36 cellular contexts compared by ENCODE assay signal in genomic region chr17:76881966-76882365, GRCh38. TPM values are rescaled to one million over a fixed set of nuclear protein-coding genes. Genes with fewer than 3 reads are reported as not detected.
"Had no signal": no experiment of that assay in that cellular context is flagged by ENCODE, and none has a peak within 500 bp of the region (broad histone marks: within the 10 kb centered on the region; RNA-seq: fewer than 3 reads in every experiment).

No MANE protein-coding gene starts in this region.

- H3K9me3 Mint-ChIP-seq: activated B cell treated with CpG ODN at 0.5 μM for 24 hours; activated CD4-positive, alpha-beta memory T cell treated with anti-CD3 and anti-CD28 coated beads, Interleukin-2, amount 10 ng/mL, durations not matched to agents 7 days and 5 days; activated CD4-positive, alpha-beta T cell treated with anti-CD3 and anti-CD28 coated beads, Interleukin-2, amount 10 ng/mL, durations not matched to agents 7 days and 5 days; activated naive CD4-positive, alpha-beta T cell treated with anti-CD3 and anti-CD28 coated beads, Interleukin-2, amount 10 ng/mL, durations not matched to agents 7 days and 5 days; activated naive CD4-positive, alpha-beta T cell treated with anti-CD3 and anti-CD28 coated beads, Interleukin-2, amount 50 U/mL, for 24 hours; activated naive CD8-positive, alpha-beta T cell treated with anti-CD3 and anti-CD28 coated beads, Interleukin-2, amount 10 ng/mL, durations not matched to agents 7 days and 5 days; activated naive CD8-positive, alpha-beta T cell treated with anti-CD3 and anti-CD28 coated beads, Interleukin-2, amount 50 U/mL, for 24 hours; activated T-cell treated with anti-CD3 and anti-CD28 coated beads, Interleukin-2, amount 50 U/mL, for 24 hours; activated T-helper 2 cell treated with anti-CD3 and anti-CD28 coated beads, Interferon-gamma antibody, Interleukin-2, Interleukin-4, amounts not matched to agents 10 μg/mL and 5 μg/mL and 100 μg/mL, durations not matched to agents 14 hours and 24 hours and 36 hours; brain; central memory CD8-positive, alpha-beta T cell; T-helper 1 cell treated with Interleukin-12 subunit alpha and Interleukin-12 subunit beta and Interleukin-4 antibody, amounts not matched to agents 30 μg/mL and 1 μg/mL, for 36 hours; T-helper 2 cell treated with Interferon-gamma antibody and Interleukin-4, amounts not matched to agents 5 μg/mL and 100 μg/mL, for 36 hours had no signal

- H3K4me3 ChIP-seq: ascending aorta, cardiac muscle cell had no signal

- H3K27me3 ChIP-seq: ascending aorta had no signal

- H3K9me3 ChIP-seq: ascending aorta had no signal

- H3K27ac ChIP-seq: ascending aorta, cardiac muscle cell, VCaP had no signal

- H3K36me3 Mint-ChIP-seq: activated CD8-positive, alpha-beta memory T cell treated with anti-CD3 and anti-CD28 coated beads, Interleukin-2, amount 10 ng/mL, durations not matched to agents 7 days and 5 days; activated naive CD4-positive, alpha-beta T cell treated with anti-CD3 and anti-CD28 coated beads, Interleukin-2, amount 10 ng/mL, durations not matched to agents 7 days and 5 days; activated naive CD4-positive, alpha-beta T cell treated with anti-CD3 and anti-CD28 coated beads, Interleukin-2, amount 50 U/mL, for 24 hours; activated naive CD8-positive, alpha-beta T cell; activated naive CD8-positive, alpha-beta T cell treated with anti-CD3 and anti-CD28 coated beads, Interleukin-2, amount 10 ng/mL, durations not matched to agents 7 days and 5 days had no signal

- H3K4me1 ChIP-seq: ascending aorta had no signal

- H3K27ac Mint-ChIP-seq: activated B cell treated with CpG ODN at 0.5 μM for 24 hours; activated CD4-positive, alpha-beta memory T cell treated with anti-CD3 and anti-CD28 coated beads, Interleukin-2, amount 10 ng/mL, durations not matched to agents 7 days and 5 days; activated CD4-positive, alpha-beta T cell treated with anti-CD3 and anti-CD28 coated beads, Interleukin-2, amount 10 ng/mL, durations not matched to agents 7 days and 5 days; activated CD8-positive, alpha-beta memory T cell treated with anti-CD3 and anti-CD28 coated beads, Interleukin-2, amount 10 ng/mL, durations not matched to agents 7 days and 5 days; activated CD8-positive, alpha-beta T cell treated with anti-CD3 and anti-CD28 coated beads, Interleukin-2, amount 10 ng/mL, durations not matched to agents 7 days and 5 days; activated naive CD4-positive, alpha-beta T cell treated with anti-CD3 and anti-CD28 coated beads, Interleukin-2, amount 10 ng/mL, durations not matched to agents 7 days and 5 days; activated naive CD4-positive, alpha-beta T cell treated with anti-CD3 and anti-CD28 coated beads, Interleukin-2, amount 50 U/mL, for 24 hours; activated naive CD8-positive, alpha-beta T cell; activated naive CD8-positive, alpha-beta T cell treated with anti-CD3 and anti-CD28 coated beads, Interleukin-2, amount 10 ng/mL, durations not matched to agents 7 days and 5 days; activated naive CD8-positive, alpha-beta T cell treated with anti-CD3 and anti-CD28 coated beads, Interleukin-2, amount 50 U/mL, for 24 hours; activated T-cell treated with anti-CD3 and anti-CD28 coated beads, Interleukin-2, amount 50 U/mL, for 24 hours; activated T-helper 2 cell treated with anti-CD3 and anti-CD28 coated beads, Interferon-gamma antibody, Interleukin-2, Interleukin-4, amounts not matched to agents 10 μg/mL and 5 μg/mL and 100 μg/mL, durations not matched to agents 14 hours and 24 hours and 36 hours; T-helper 1 cell treated with Interleukin-12 subunit alpha and Interleukin-12 subunit beta and Interleukin-4 antibody, amounts not matched to agents 30 μg/mL and 1 μg/mL, for 36 hours; T-helper 2 cell treated with Interferon-gamma antibody and Interleukin-4, amounts not matched to agents 5 μg/mL and 100 μg/mL, for 36 hours had no signal

- H3K4me3 Mint-ChIP-seq: activated B cell treated with CpG ODN at 0.5 μM for 24 hours; activated CD4-positive, alpha-beta memory T cell treated with anti-CD3 and anti-CD28 coated beads, Interleukin-2, amount 10 ng/mL, durations not matched to agents 7 days and 5 days; activated CD4-positive, alpha-beta T cell treated with anti-CD3 and anti-CD28 coated beads, Interleukin-2, amount 10 ng/mL, durations not matched to agents 7 days and 5 days; activated CD8-positive, alpha-beta memory T cell treated with anti-CD3 and anti-CD28 coated beads, Interleukin-2, amount 10 ng/mL, durations not matched to agents 7 days and 5 days; activated CD8-positive, alpha-beta T cell treated with anti-CD3 and anti-CD28 coated beads, Interleukin-2, amount 10 ng/mL, durations not matched to agents 7 days and 5 days; activated naive CD4-positive, alpha-beta T cell treated with anti-CD3 and anti-CD28 coated beads, Interleukin-2, amount 10 ng/mL, durations not matched to agents 7 days and 5 days; activated naive CD4-positive, alpha-beta T cell treated with anti-CD3 and anti-CD28 coated beads, Interleukin-2, amount 50 U/mL, for 24 hours; activated naive CD8-positive, alpha-beta T cell; activated naive CD8-positive, alpha-beta T cell treated with anti-CD3 and anti-CD28 coated beads, Interleukin-2, amount 10 ng/mL, durations not matched to agents 7 days and 5 days; activated naive CD8-positive, alpha-beta T cell treated with anti-CD3 and anti-CD28 coated beads, Interleukin-2, amount 50 U/mL, for 24 hours; activated T-cell treated with anti-CD3 and anti-CD28 coated beads, Interleukin-2, amount 50 U/mL, for 24 hours; brain; central memory CD8-positive, alpha-beta T cell; T-helper 1 cell treated with Interleukin-12 subunit alpha and Interleukin-12 subunit beta and Interleukin-4 antibody, amounts not matched to agents 30 μg/mL and 1 μg/mL, for 36 hours; T-helper 2 cell treated with Interferon-gamma antibody and Interleukin-4, amounts not matched to agents 5 μg/mL and 100 μg/mL, for 36 hours had no signal

- ATAC-seq: activated CD8-positive, alpha-beta memory T cell treated with anti-CD3 and anti-CD28 coated beads, Interleukin-2, amount 10 ng/mL, durations not matched to agents 7 days and 5 days; activated CD8-positive, alpha-beta T cell treated with anti-CD3 and anti-CD28 coated beads, Interleukin-2, amount 10 ng/mL, durations not matched to agents 7 days and 5 days; activated naive CD8-positive, alpha-beta T cell treated with anti-CD3 and anti-CD28 coated beads, Interleukin-2, amount 50 U/mL, for 24 hours had no signal

- DNase-seq: activated B cell treated with CpG ODN at 0.5 μM for 24 hours; activated CD4-positive, alpha-beta memory T cell treated with anti-CD3 and anti-CD28 coated beads, Interleukin-2, amount 10 ng/mL, durations not matched to agents 7 days and 5 days; activated CD4-positive, alpha-beta T cell treated with anti-CD3 and anti-CD28 coated beads for 4 hours; activated CD4-positive, alpha-beta T cell treated with anti-CD3 and anti-CD28 coated beads, Interleukin-2, amount 10 ng/mL, durations not matched to agents 7 days and 5 days; activated CD4-positive, alpha-beta T cell treated with anti-CD3 and anti-CD28 coated beads, Interleukin-2, amount 50 U/mL, for 48 hours; activated CD4-positive, CD25-positive, alpha-beta regulatory T cell treated with anti-CD3 and anti-CD28 coated beads, Interleukin-2, amount 50 U/mL, for 72 hours; activated CD8-positive, alpha-beta memory T cell treated with anti-CD3 and anti-CD28 coated beads for 24 hours; activated CD8-positive, alpha-beta memory T cell treated with anti-CD3 and anti-CD28 coated beads, Interleukin-2, amount 10 ng/mL, durations not matched to agents 7 days and 5 days; activated CD8-positive, alpha-beta memory T cell treated with anti-CD3 and anti-CD28 coated beads, Interleukin-2, amount 50 U/mL, for 48 hours; activated CD8-positive, alpha-beta T cell treated with anti-CD3 and anti-CD28 coated beads, Interleukin-2, amount 10 ng/mL, durations not matched to agents 7 days and 5 days; activated effector memory CD4-positive, alpha-beta T cell treated with Interleukin-2 at 50 U/mL for 16 hours; activated gamma-delta T cell; activated naive CD4-positive, alpha-beta T cell treated with anti-CD3 and anti-CD28 coated beads, Interleukin-2, amount 10 ng/mL, durations not matched to agents 7 days and 5 days; activated naive CD4-positive, alpha-beta T cell treated with Interleukin-2 at 50 U/mL for 16 hours; activated naive CD8-positive, alpha-beta T cell treated with anti-CD3 and anti-CD28 coated beads, Interleukin-2, amount 10 ng/mL, durations not matched to agents 7 days and 5 days; activated naive CD8-positive, alpha-beta T cell treated with anti-CD3 and anti-CD28 coated beads, Interleukin-2, amount 50 U/mL, for 24 hours; activated T-cell treated with anti-CD3 and anti-CD28 coated beads, Interleukin-2, amount 50 U/mL, for 24 hours; activated T-cell treated with anti-CD3 and anti-CD28 coated beads, Interleukin-2, amount 50 U/mL, for 48 hours; amygdala; anterior cingulate cortex; caudate nucleus; cerebellar nuclear complex; T-helper 1 cell; T-helper 2 cell; T-helper 9 cell had no signal

- H3K36me3 ChIP-seq: ascending aorta, cardiac muscle cell had no signal

- H3K4me1 Mint-ChIP-seq: activated B cell treated with CpG ODN at 0.5 μM for 24 hours; activated CD4-positive, alpha-beta memory T cell treated with anti-CD3 and anti-CD28 coated beads, Interleukin-2, amount 10 ng/mL, durations not matched to agents 7 days and 5 days; activated CD4-positive, alpha-beta T cell treated with anti-CD3 and anti-CD28 coated beads, Interleukin-2, amount 10 ng/mL, durations not matched to agents 7 days and 5 days; activated CD8-positive, alpha-beta memory T cell treated with anti-CD3 and anti-CD28 coated beads, Interleukin-2, amount 10 ng/mL, durations not matched to agents 7 days and 5 days; activated naive CD4-positive, alpha-beta T cell treated with anti-CD3 and anti-CD28 coated beads, Interleukin-2, amount 10 ng/mL, durations not matched to agents 7 days and 5 days; activated naive CD4-positive, alpha-beta T cell treated with anti-CD3 and anti-CD28 coated beads, Interleukin-2, amount 50 U/mL, for 24 hours; activated naive CD8-positive, alpha-beta T cell treated with anti-CD3 and anti-CD28 coated beads, Interleukin-2, amount 10 ng/mL, durations not matched to agents 7 days and 5 days; activated naive CD8-positive, alpha-beta T cell treated with anti-CD3 and anti-CD28 coated beads, Interleukin-2, amount 50 U/mL, for 24 hours; central memory CD8-positive, alpha-beta T cell had no signal

RNA-seq across cellular contexts. Expression of gene MGAT5B, which starts 13.8 kb away (rescaled TPM):
- total RNA-seq: ascending aorta, bronchial epithelial cell had no signal
